In genomic region chr10:61779950-61780659, GRCh38 we compare ENCODE assay signal across 8 cellular contexts.
DNase-seq lines count a peak whose midpoint lies in the region; ATAC-seq and TF ChIP-seq lines count a peak whose summit lies in the region.

No MANE protein-coding gene starts in this region.

- in situ Hi-C loops in brain microvascular endothelial cell (cut with HindIII; ENCODE audit: low pct_ligation_motif_present, low sequenced_read_pairs), result no loop called here

- no peak for TF ChIP-seq CTCF in brain microvascular endothelial cell (IDR thresholded peaks at IDR 0.05; ENCODE audit: low read depth, low read length, missing control alignments)
- TF ChIP-seq CTCF in left lung (IDR thresholded peaks at IDR 0.05), result no peak

- TF ChIP-seq POLR2A in GM18505 (IDR thresholded peaks at IDR 0.05; ENCODE audit: borderline replicate concordance, extremely low read depth, insufficient read depth, insufficient read length), result no peak

- no peaks in the 10 kb centered on the region for H3K4me1 ChIP-seq in left lung

- intact Hi-C loops in left lung (cut with DNase I), result no loop called here

- peak; percentile 93 for ATAC-seq in left lung
- no peak for ATAC-seq in GM19324 (IDR thresholded peaks at IDR 0.05; ENCODE audit: low FRiP score, unreplicated experiment)
- ATAC-seq in GM18505 (IDR thresholded peaks at IDR 0.05; ENCODE audit: unreplicated experiment), result no peak
- ATAC-seq in HG02623 (IDR thresholded peaks at IDR 0.05; ENCODE audit: unreplicated experiment), result no peak

- no peak overlapping the region for H3K4me3 ChIP-seq in brain microvascular endothelial cell (ENCODE audit: low read depth, low read length)
- no peak overlapping the region for H3K4me3 ChIP-seq in left lung

- H3K27me3 ChIP-seq in brain microvascular endothelial cell (replicated peaks) (no peaks in the 10 kb centered on the region), left lung (no peaks in the 10 kb centered on the region)

- peak overlapping the region; percentile 90 for H3K27ac ChIP-seq in KOPT-K1 (ENCODE audit: low read depth, low read length, poor library complexity, severe bottlenecking)
- peak overlapping the region; percentile 29 for H3K27ac ChIP-seq in brain microvascular endothelial cell
- peak overlapping the region; percentile 10 to 74 for H3K27ac ChIP-seq in left lung

- DNase-seq in AG08396 (ENCODE audit: low spot score) (peak; percentile 76), brain microvascular endothelial cell (peak; percentile 88), left lung (peak in 1 of 2 donors; percentile 84), SHP77 treated with DMSO at 0.1 percent for 48 hours (lab: John Stamatoyannopoulos, UW) (no peak)

- H3K36me3 ChIP-seq in KOPT-K1 (ENCODE audit: insufficient read depth, low read length) (no peaks in the 10 kb centered on the region), brain microvascular endothelial cell (replicated peaks) (no peaks in the 10 kb centered on the region), left lung (no peaks in the 10 kb centered on the region)

- H3K9me3 ChIP-seq in KOPT-K1 (ENCODE audit: insufficient read depth, low read length, poor library complexity, severe bottlenecking), result peaks cover 5% of the 10 kb centered on the region
- no peaks in the 10 kb centered on the region for H3K9me3 ChIP-seq in left lung

Comparison
In these comparisons a context has a peak if more than half of its experiments do, and no peak if none do; other contexts are left out.
1. H3K27ac ChIP-seq: peak in every context shown above with its lines; median percentile 90 in KOPT-K1; 42 in left lung; 29 in brain microvascular endothelial cell.